In genomic region chr18:69747388-69747787, GRCh38 we compare ENCODE assay signal across 7 cellular contexts.
"Had no signal": no experiment of that assay in that cellular context is flagged by ENCODE, and none has a peak within 500 bp of the region (broad histone marks: within the 10 kb centered on the region; RNA-seq: fewer than 3 reads in every experiment).

No MANE protein-coding gene starts in this region.

- DNase-seq: IMR-90, KBM-7, KG1 had no signal

- ATAC-seq: K562 had no signal

- FAIRE-seq: HTR-8/SVneo, K562 had no signal

- H3K9ac ChIP-seq: KMS-11 had no signal

- H3K4me3 ChIP-seq: K562 had no signal

- H3K4me2 ChIP-seq: KMS-11 had no signal

- H3K27ac ChIP-seq: HL-60, KMS-11 had no signal
